In the genomic region with DNA sequence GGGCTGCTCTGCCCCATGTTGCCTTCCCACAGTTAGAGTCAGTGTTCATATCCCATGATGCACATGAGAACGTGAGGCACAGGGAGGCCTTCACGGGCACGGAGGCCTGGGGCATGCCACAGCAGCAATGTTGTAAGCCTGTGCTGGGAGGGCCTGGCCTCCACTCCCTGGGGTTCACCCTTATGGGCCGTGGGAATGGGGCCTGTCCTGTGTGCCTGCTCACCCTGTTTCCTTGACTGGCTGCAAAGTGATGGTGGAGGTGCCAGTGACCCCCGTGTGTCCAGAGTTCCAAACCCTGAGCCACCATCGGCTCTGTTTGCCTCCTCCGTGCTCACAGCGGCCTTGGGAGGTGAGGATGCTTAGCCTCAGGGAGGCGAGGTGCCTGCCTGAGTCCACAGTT, we compare ENCODE assay signal across 22 cellular contexts.
"Had no signal": no experiment of that assay in that cellular context is flagged by ENCODE, and none has a peak within 500 bp of the region (broad histone marks: within the 10 kb centered on the region; RNA-seq: fewer than 3 reads in every experiment).

No MANE protein-coding gene starts in this region.

- H3K27ac ChIP-seq: SJSA1, SK-N-MC had no signal

- H3K4me3 Mint-ChIP-seq: IgD-negative memory B cell had no signal

- H3K9me3 ChIP-seq: MG63, SJSA1 had no signal

- H3K9me3 Mint-ChIP-seq: IgD-negative memory B cell had no signal

- FAIRE-seq: RCC 7860 had no signal

- H3K4me3 ChIP-seq: MG63, SJSA1, SK-N-MC had no signal

- H3K4me1 ChIP-seq: SJSA1 had no signal

- DNase-seq: Karpas-422, KBM-7, MG63, NCI-H1092, NCI-H1436, NCI-H187, NCI-H2029, NCI-H2081 treated with DMSO at 0.1 percent for 48 hours, NCI-H2171, NCI-H226, NCI-H446, NCI-H510A, NCI-H524 treated with DMSO at 0.1 percent for 48 hours, NCI-H69, NCI-H774, Right ventricle myocardium superior, RPMI8226, SIG-M5 had no signal

- H3K27me3 ChIP-seq: MG63, SJSA1 had no signal

- H3K27me3 Mint-ChIP-seq: IgD-negative memory B cell had no signal
